Comparison of ENCODE assay signal across 23 cellular contexts in the genomic region with DNA sequence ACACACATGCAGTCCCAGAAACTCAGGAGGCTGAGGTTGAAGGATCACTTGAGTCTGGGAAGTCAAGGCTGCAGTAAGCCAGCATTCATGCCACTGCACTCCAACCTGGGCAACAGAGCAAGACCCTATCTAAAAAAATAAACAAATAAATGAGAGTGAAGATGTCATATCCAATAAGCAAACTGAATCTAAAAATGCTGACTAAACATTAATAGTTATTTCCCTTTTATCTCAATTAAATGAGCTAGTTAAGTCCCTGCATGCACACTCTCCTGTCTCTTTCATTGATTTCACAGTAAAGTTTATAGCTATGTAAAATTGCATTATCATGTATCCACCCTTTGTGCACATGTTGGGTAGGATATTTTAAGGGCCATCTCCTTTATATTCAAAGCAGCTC.
"Had no signal": no experiment of that assay in that cellular context is flagged by ENCODE, and none has a peak within 500 bp of the region (broad histone marks: within the 10 kb centered on the region; RNA-seq: fewer than 3 reads in every experiment).

No MANE protein-coding gene starts in this region.

- H3K4me3 ChIP-seq: colonic mucosa, esophagus muscularis mucosa, heart right ventricle, left lung, lower lobe of right lung, mucosa of descending colon had no signal

- H3K27ac Mint-ChIP-seq: dendritic cell treated with granulocyte-macrophage colony-stimulating factor and Interleukin-4, amounts not matched to agents 40 ng/mL and 50 ng/mL, for 4 days; effector memory CD8-positive, alpha-beta T cell; mesothelial cell of epicardium; naive B cell had no signal

- H3K27me3 Mint-ChIP-seq: dendritic cell treated with granulocyte-macrophage colony-stimulating factor and Interleukin-4, amounts not matched to agents 40 ng/mL and 50 ng/mL, for 4 days; effector memory CD8-positive, alpha-beta T cell; naive B cell had no signal

- H3K4me1 ChIP-seq: colonic mucosa, foreskin keratinocyte, left lung, lower lobe of right lung had no signal

- H3K4me3 Mint-ChIP-seq: dendritic cell treated with granulocyte-macrophage colony-stimulating factor and Interleukin-4, amounts not matched to agents 40 ng/mL and 50 ng/mL, for 4 days; effector memory CD8-positive, alpha-beta T cell; mesothelial cell of epicardium; naive B cell had no signal

- H3K4me1 Mint-ChIP-seq: naive B cell had no signal

- H3K27ac ChIP-seq: colonic mucosa, esophagus muscularis mucosa, foreskin keratinocyte, heart right ventricle, left lung, lower lobe of right lung had no signal

- H3K9me3 Mint-ChIP-seq: dendritic cell treated with granulocyte-macrophage colony-stimulating factor and Interleukin-4, amounts not matched to agents 40 ng/mL and 50 ng/mL, for 4 days; effector memory CD8-positive, alpha-beta T cell; mesothelial cell of epicardium; naive B cell had no signal

- H3K36me3 ChIP-seq: colonic mucosa, left lung, lower lobe of right lung had no signal

- H3K27me3 ChIP-seq: colonic mucosa, esophagus muscularis mucosa, foreskin keratinocyte, heart right ventricle, left lung had no signal

- H3K9me3 ChIP-seq: colonic mucosa, esophagus muscularis mucosa, heart right ventricle, left lung, lower lobe of right lung, mucosa of descending colon had no signal

- ATAC-seq: effector memory CD8-positive, alpha-beta T cell; foreskin keratinocyte; heart right ventricle; left cardiac atrium; left lung; left ventricle myocardium superior; lower lobe of right lung; mucosa of descending colon had no signal

- DNase-seq: colonic mucosa; cortex of kidney; effector CD8-positive, alpha-beta T cell; effector memory CD8-positive, alpha-beta T cell; foreskin keratinocyte; glutamatergic neuron; head of caudate nucleus; heart right ventricle; hippocampal formation; left cardiac atrium; left lung; left ventricle myocardium superior; lower lobe of right lung; mesenchymal stem cell; mucosa of descending colon; naive B cell had no signal

- FAIRE-seq: endothelial cell of umbilical vein, frontal cortex, islet of Langerhans, keratinocyte had no signal
